In the genomic region with DNA sequence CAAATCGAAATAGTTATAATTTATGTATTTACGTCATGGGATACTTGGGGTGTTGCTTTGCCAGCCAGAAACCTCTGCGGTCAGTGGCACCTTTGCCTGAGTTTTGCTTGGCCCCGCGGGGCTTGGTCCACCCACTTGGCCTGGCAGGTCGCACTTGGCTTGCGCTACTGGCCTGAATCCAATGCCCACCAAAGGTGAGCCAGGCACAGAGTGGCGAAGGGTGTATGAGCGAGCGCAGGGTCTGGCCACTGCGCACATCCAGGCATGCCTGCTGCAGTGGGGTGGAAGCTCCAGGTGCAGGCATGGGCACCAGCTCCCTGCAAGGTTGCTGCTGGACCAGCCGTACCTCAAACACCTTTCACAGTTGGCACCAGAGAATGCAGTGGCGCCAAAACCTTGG, we compare ENCODE assay signal across 23 cellular contexts.
"Had no signal": no experiment of that assay in that cellular context is flagged by ENCODE, and none has a peak within 500 bp of the region (broad histone marks: within the 10 kb centered on the region; RNA-seq: fewer than 3 reads in every experiment).

No MANE protein-coding gene starts in this region.

- FAIRE-seq: HepG2, RCC 7860 had no signal

- ATAC-seq: HepG2 had no signal

- H3K36me3 ChIP-seq: MG63 had no signal

- H3K9me3 ChIP-seq: MG63, SK-N-SH had no signal

- H3K4me3 ChIP-seq: MG63 had no signal

- H3K4me2 ChIP-seq: SK-N-SH had no signal

- DNase-seq: IMR-90, Karpas-422, KG1, MG63, NCI-H1092, NCI-H1105 treated with DMSO at 0.1 percent for 48 hours, NCI-H1417 treated with DMSO at 0.1 percent for 48 hours, NCI-H146, NCI-H1694 treated with DMSO at 0.1 percent for 48 hours, NCI-H1930, NCI-H2081, NCI-H2107, NCI-H226, NCI-H446, NCI-H510A, NCI-H524 treated with DMSO at 0.1 percent for 48 hours, NCI-H69, NCI-H774, RPMI8226, SHP77, SK-N-SH had no signal

- H3K9ac ChIP-seq: SK-N-SH had no signal

- H3K27me3 ChIP-seq: MG63 had no signal
